12 cellular contexts compared by ENCODE assay signal in the genomic region with DNA sequence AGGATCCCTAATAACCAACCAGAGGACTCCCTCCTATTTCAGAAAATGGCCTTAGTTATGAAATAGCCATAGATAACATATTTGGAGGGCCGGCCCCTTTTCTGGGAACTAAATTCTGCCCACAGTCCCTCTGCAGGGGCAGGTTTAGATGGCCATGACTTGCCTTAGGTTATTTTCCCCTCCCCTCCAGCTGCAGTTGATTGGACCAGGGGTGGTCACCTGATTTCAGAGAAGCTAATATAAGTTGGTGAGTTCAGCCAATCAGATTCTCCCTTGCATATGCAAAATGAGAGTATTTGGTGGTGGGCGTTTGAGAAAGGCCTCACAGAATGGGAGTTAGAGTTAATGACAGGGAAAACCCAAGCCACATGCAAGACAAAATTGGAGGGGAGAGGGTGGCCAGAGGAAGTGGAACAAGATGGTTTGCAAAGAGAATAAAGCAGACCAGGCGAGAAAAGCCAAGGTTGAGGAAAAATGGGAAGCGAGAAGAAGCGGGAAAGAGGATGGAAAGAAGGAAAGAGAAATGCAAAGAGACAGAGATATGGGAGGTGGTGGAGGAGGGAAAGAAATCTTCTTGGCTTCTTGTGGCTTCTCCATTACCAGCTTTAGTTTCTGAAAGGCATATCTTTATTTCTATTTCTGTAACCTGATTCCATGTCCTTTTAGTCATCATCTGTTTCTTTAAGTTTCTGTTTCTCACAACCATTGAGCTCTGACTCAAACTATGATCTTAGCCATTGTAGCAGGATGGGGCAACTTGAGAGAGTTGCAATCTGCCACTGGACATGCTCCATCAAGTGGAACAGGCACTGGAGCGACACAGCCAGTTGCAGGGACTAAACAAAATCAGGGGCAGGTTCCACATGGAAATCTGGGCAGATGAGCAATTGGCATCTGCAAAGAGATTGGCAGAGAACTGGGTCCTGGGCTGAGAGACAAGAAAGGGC.
DNase-seq lines count a peak whose midpoint lies in the region; ATAC-seq, FAIRE-seq and TF ChIP-seq lines count a peak whose summit lies in the region.
"Had no signal": no experiment of that assay in that cellular context is flagged by ENCODE, and none has a peak within 500 bp of the region (broad histone marks: within the 10 kb centered on the region; RNA-seq: fewer than 3 reads in every experiment).

No MANE protein-coding gene starts in this region.

- H2BK120ac ChIP-seq in trophoblast cell (ENCODE audit: insufficient read depth, low read length, poor library complexity), result no peak overlapping the region

- no peak for TF ChIP-seq CTCF in bronchial epithelial cell (IDR thresholded peaks at IDR 0.05; ENCODE audit: insufficient read depth, low read length, severe bottlenecking)

- H2BK5ac ChIP-seq in trophoblast cell (ENCODE audit: low read depth, low read length, poor library complexity), result no peak overlapping the region

- H3K27me3 ChIP-seq in bronchial epithelial cell (ENCODE audit: control insufficient read depth, insufficient read depth, low read length) (no peaks in the 10 kb centered on the region), trophoblast cell (ENCODE audit: insufficient read depth, low read length) (no peaks in the 10 kb centered on the region)

- H2AFZ ChIP-seq in trophoblast cell (ENCODE audit: insufficient read depth, low read length, poor library complexity), result no peak overlapping the region

- no peak overlapping the region for H3K9ac ChIP-seq in trophoblast cell (ENCODE audit: low read length)

- H3K4me3 ChIP-seq in bronchial epithelial cell (ENCODE audit: low read depth, low read length) (no peak overlapping the region), trophoblast cell (ENCODE audit: low read depth, low read length) (no peak overlapping the region)

- H3K18ac ChIP-seq in trophoblast cell (ENCODE audit: low read length), result no peak overlapping the region

- no peak overlapping the region for H3K4ac ChIP-seq in trophoblast cell (ENCODE audit: low read depth, low read length)

- no peak overlapping the region for H4K12ac ChIP-seq in trophoblast cell (ENCODE audit: low read depth, low read length)

- intact Hi-C loops in Right ventricle myocardium inferior (cut with DNase I), result no loop called here

- H2BK12ac ChIP-seq in trophoblast cell (ENCODE audit: low read length), result no peak overlapping the region

- no peak overlapping the region for H2AK5ac ChIP-seq in trophoblast cell (ENCODE audit: low read length)

- H3K79me2 ChIP-seq in trophoblast cell (ENCODE audit: control insufficient read depth, insufficient read depth, low read length, poor library complexity), result no peaks in the 10 kb centered on the region

- DNase-seq in bronchial epithelial cell (ENCODE audit: low read depth) (peak; percentile 81), trophoblast cell (no peak), AML-193 (lab: John Stamatoyannopoulos, UW) (no peak), Right ventricle myocardium inferior (ENCODE audit: missing footprints) (no peak)
- DNase-seq in NK-92 treated with Interleukin-12 subunit alpha and Interleukin-12 subunit beta, amount 100 ng/mL, for 24 hours (lab: John Stamatoyannopoulos, UW), result no peak
- DNase-seq: anterior cingulate cortex, DND-41, NCI-H2227 treated with DMSO at 0.1 percent for 48 hours had no signal

- ATAC-seq in GM18498 (IDR thresholded peaks at IDR 0.05; ENCODE audit: unreplicated experiment) (peak; percentile 53), GM21390 (IDR thresholded peaks at IDR 0.05; ENCODE audit: unreplicated experiment) (peak; percentile 61), HG03280 (IDR thresholded peaks at IDR 0.05; ENCODE audit: unreplicated experiment) (peak; percentile 50), Right ventricle myocardium inferior (no peak)

- H3K4me2 ChIP-seq in trophoblast cell (ENCODE audit: low read length), result no peak overlapping the region

- H3K9me3 ChIP-seq in trophoblast cell (ENCODE audit: insufficient read depth, low read depth, low read length), result peaks cover 2% of the 10 kb centered on the region

- H3K4me1 ChIP-seq in trophoblast cell (ENCODE audit: control insufficient read depth in 1 of 2, insufficient read depth in 2 of 2, low read length in 2 of 2), result no peaks in the 10 kb centered on the region

- no peak overlapping the region for H3K27ac ChIP-seq in trophoblast cell (ENCODE audit: low read depth, low read length)
- H3K27ac ChIP-seq: HL-60 had no signal

- no peaks in the 10 kb centered on the region for H3K79me1 ChIP-seq in trophoblast cell (ENCODE audit: low read length)

- H3K23ac ChIP-seq in trophoblast cell (ENCODE audit: low read length), result no peak overlapping the region

- no peak overlapping the region for H4K91ac ChIP-seq in trophoblast cell (ENCODE audit: low read depth, low read length)

- no peaks in the 10 kb centered on the region for H3K36me3 ChIP-seq in bronchial epithelial cell (ENCODE audit: control insufficient read depth, insufficient read depth, low read length)
- H3K36me3 ChIP-seq in trophoblast cell (ENCODE audit: control insufficient read depth in 1 of 2, insufficient read depth in 2 of 2, low read length in 2 of 2), result no peaks in the 10 kb centered on the region

- WGBS in trophoblast cell (ENCODE audit: extremely low coverage, insufficient coverage, insufficient read length), result 100% methylated on average over 2 of the region's 6 CpGs

- FAIRE-seq in bronchial epithelial cell (lab: Jason Lieb, UNC), result no peak

- H3K14ac ChIP-seq in trophoblast cell (ENCODE audit: low read length), result no peak overlapping the region

- no peak overlapping the region for H4K8ac ChIP-seq in trophoblast cell (ENCODE audit: low read depth, low read length)
